Comparison of ENCODE assay signal across 15 cellular contexts in genomic region chr1:194052514-194053333, GRCh38.
A peak's percentile ranks its signal among the peaks of the same experiment; 100 is the strongest.
DNase-seq lines count a peak whose midpoint lies in the region; ATAC-seq and TF ChIP-seq lines count a peak whose summit lies in the region.
"Had no signal": no experiment of that assay in that cellular context is flagged by ENCODE, and none has a peak within 500 bp of the region (broad histone marks: within the 10 kb centered on the region; RNA-seq: fewer than 3 reads in every experiment).

No MANE protein-coding gene starts in this region.

- ATAC-seq in activated CD4-positive, CD25-positive, alpha-beta regulatory T cell treated with anti-CD3 and anti-CD28 coated beads, Interleukin-2, amount 50 U/mL, for 24 hours = peak; percentile 62 to 76
- ATAC-seq in GM21786 (IDR thresholded peaks at IDR 0.05; ENCODE audit: unreplicated experiment) (peak; percentile 60), left lung (peak; percentile 89), GM23338 (no peak)

- H4K20me1 ChIP-seq in OCI-LY1 (ENCODE audit: insufficient read depth, low read length) = no peaks in the 10 kb centered on the region
- no peaks in the 10 kb centered on the region for H4K20me1 ChIP-seq in GM23338 (replicated peaks; ENCODE audit: insufficient read depth)

- no peaks in the 10 kb centered on the region for H3K9me2 ChIP-seq in OCI-LY1 (ENCODE audit: low read depth, low read length)
- 0 out of 2 replicates have a peak, but pooled peaks cover 17% of the 10 kb centered on the region for H3K9me2 ChIP-seq in GM23338 (ENCODE audit: insufficient read depth)

- H3F3A ChIP-seq in OCI-LY1 (ENCODE audit: insufficient read depth, low read length) (no peaks in the 10 kb centered on the region; the same call in 1 of the 2 replicates), GM23338 (replicated peaks; ENCODE audit: low read depth) (no peaks in the 10 kb centered on the region)

- H3K4me2 ChIP-seq in OCI-LY1 (ENCODE audit: low read length) (no peak overlapping the region), GM23338 (no peak overlapping the region)

- H3K27ac ChIP-seq in OCI-LY1 (ENCODE audit: low read depth, low read length, poor library complexity, severe bottlenecking) = no peak overlapping the region
- no peak overlapping the region for H3K27ac ChIP-seq in left lung
- H3K27ac ChIP-seq in GM23338 (ENCODE audit: low read depth) = no peak overlapping the region
- H3K27ac ChIP-seq: 22Rv1, GM23248, stomach had no signal

- no peaks in the 10 kb centered on the region for H3K27me3 ChIP-seq in OCI-LY1 (ENCODE audit: insufficient read depth, low read length)
- H3K27me3 ChIP-seq in left lung = no peaks in the 10 kb centered on the region
- no peaks in the 10 kb centered on the region for H3K27me3 ChIP-seq in GM23338 (ENCODE audit: insufficient read depth)
- H3K27me3 ChIP-seq: stomach had no signal

- no peak for DNase-seq in activated CD4-positive, CD25-positive, alpha-beta regulatory T cell treated with anti-CD3 and anti-CD28 coated beads, Interleukin-2, amount 50 U/mL, for 72 hours
- no peak for DNase-seq in left lung
- DNase-seq in cortex of kidney (lab: John Stamatoyannopoulos, UW) = no peak
- DNase-seq in midbrain (lab: John Stamatoyannopoulos, UW) = no peak
- DNase-seq in GM23338 (ENCODE audit: low spot score) = no peak
- DNase-seq: amniotic stem cell, GM23248, NCI-H510A treated with DMSO at 0.1 percent for 48 hours, posterior cingulate gyrus, SIG-M5, stomach had no signal

- no peaks in the 10 kb centered on the region for H3K4me1 Mint-ChIP-seq in GM23338

- no peak overlapping the region for H3K27ac Mint-ChIP-seq in GM23338

- H3K9me3 ChIP-seq in OCI-LY1 (ENCODE audit: low read length) (no peaks in the 10 kb centered on the region), left lung (no peaks in the 10 kb centered on the region)
- H3K9me3 ChIP-seq: stomach had no signal

- H3K4me3 ChIP-seq in OCI-LY1 (ENCODE audit: low read depth, low read length, poor library complexity, severe bottlenecking) (no peak overlapping the region), left lung (no peak overlapping the region), GM23338 (no peak overlapping the region)
- H3K4me3 ChIP-seq: GM23248, stomach had no signal

- no peaks in the 10 kb centered on the region for H3K36me3 Mint-ChIP-seq in GM23338 (ENCODE audit: low read depth)

- H3K9ac ChIP-seq in OCI-LY1 (ENCODE audit: low read length) = no peak overlapping the region
- H3K9ac ChIP-seq: GM23248 had no signal

- intact Hi-C loops in left lung (cut with DNase I) = no loop called here

- no peaks in the 10 kb centered on the region for H3K9me3 Mint-ChIP-seq in GM23338

- TF ChIP-seq CTCF in OCI-LY1 (IDR thresholded peaks at IDR 0.05; ENCODE audit: low read length) (no peak), left lung (IDR thresholded peaks at IDR 0.05) (no peak), GM23338 (conservative IDR thresholded peaks at IDR 0.05; ENCODE audit: low read depth in 2 of 2) (no peak)

- H3K4me1 ChIP-seq in OCI-LY1 (ENCODE audit: insufficient read depth, low read length, severe bottlenecking) (peaks cover 18% of the 10 kb centered on the region), left lung (peaks cover 0 to 3% of the 10 kb centered on the region in 2 donors), GM23338 (ENCODE audit: insufficient read depth) (no peaks in the 10 kb centered on the region)

- H2AFZ ChIP-seq in OCI-LY1 (ENCODE audit: low read length) (0 out of 2 replicates have a peak overlapping the region, but pooled peaks have one; percentile 41), GM23338 (no peak overlapping the region)
- H2AFZ ChIP-seq: GM23248 had no signal

- no peaks in the 10 kb centered on the region for H3K79me2 ChIP-seq in OCI-LY1 (ENCODE audit: insufficient read depth, low read length)
- no peaks in the 10 kb centered on the region for H3K79me2 ChIP-seq in GM23338 (replicated peaks; ENCODE audit: insufficient read depth)

- no peaks in the 10 kb centered on the region for H3K27me3 Mint-ChIP-seq in GM23338 (ENCODE audit: insufficient read depth, low read depth, poor library complexity)

- no peak overlapping the region for H3K4me3 Mint-ChIP-seq in GM23338

- no peaks in the 10 kb centered on the region for H3K36me3 ChIP-seq in OCI-LY1 (ENCODE audit: insufficient read depth, low read length)
- H3K36me3 ChIP-seq in left lung = no peaks in the 10 kb centered on the region
- no peaks in the 10 kb centered on the region for H3K36me3 ChIP-seq in GM23338 (ENCODE audit: insufficient read depth)
- H3K36me3 ChIP-seq: stomach had no signal

TF ChIP-seq in GM23338, 12 proteins besides CTCF, POLR2A, EP300 and RAD21 (continues in another document):
- TF ChIP-seq CREB1 (CRISPR knock-in tag; IDR thresholded peaks at IDR 0.05; ENCODE audit: low read depth) = no peak
- TF ChIP-seq JUNB (IDR thresholded peaks at IDR 0.05; ENCODE audit: unreplicated experiment) = no peak
- no peak for TF ChIP-seq NANOG (IDR thresholded peaks at IDR 0.05; ENCODE audit: borderline replicate concordance)
- no peak for TF ChIP-seq ETS1 (IDR thresholded peaks at IDR 0.05)
- no peak for TF ChIP-seq ZNF462 (CRISPR knock-in tag; IDR thresholded peaks at IDR 0.05)
- no peak for TF ChIP-seq EZH2 (IDR thresholded peaks at IDR 0.05; ENCODE audit: low read depth, unreplicated experiment)
- TF ChIP-seq ZNF114 (CRISPR knock-in tag; IDR thresholded peaks at IDR 0.05) = no peak
- TF ChIP-seq EZH2phosphoT487 (IDR thresholded peaks at IDR 0.05; ENCODE audit: unreplicated experiment) = no peak
- TF ChIP-seq STAT1 (IDR thresholded peaks at IDR 0.05; ENCODE audit: unreplicated experiment) = no peak
- no peak for TF ChIP-seq ZNF331 (CRISPR knock-in tag; IDR thresholded peaks at IDR 0.05; ENCODE audit: low read depth)
- TF ChIP-seq POLR2AphosphoS5 (IDR thresholded peaks at IDR 0.05; ENCODE audit: low read depth) = no peak
